In genomic region chr19:30651691-30652090, GRCh38 we compare ENCODE assay signal across 22 cellular contexts.
"Had no signal": no experiment of that assay in that cellular context is flagged by ENCODE, and none has a peak within 500 bp of the region (broad histone marks: within the 10 kb centered on the region; RNA-seq: fewer than 3 reads in every experiment).

No MANE protein-coding gene starts in this region.

- H3K4me3 ChIP-seq: MG63 had no signal

- DNase-seq: IMR-90; Karpas-422; KG1; MG63; NCI-H1092; NCI-H1417 treated with DMSO at 0.1 percent for 48 hours; NCI-H146; NCI-H1694 treated with DMSO at 0.1 percent for 48 hours; NCI-H2081; NCI-H2107; NCI-H2227 treated with DMSO at 0.1 percent for 48 hours; NCI-H524 treated with DMSO at 0.1 percent for 48 hours; NCI-H69; NCI-H774; NK-92 treated with Interleukin-12 subunit alpha and Interleukin-12 subunit beta, amount 100 ng/mL, for 24 hours; PC-3; SHP77; T-helper 1 cell had no signal

- H3K27ac ChIP-seq: RWPE1 had no signal

- H3K36me3 ChIP-seq: MG63 had no signal

- H3K9me3 ChIP-seq: MG63 had no signal

- ATAC-seq: HepG2, Panc1, PC-3, SK-N-SH treated with all-trans-retinoic acid at 6 μM for 48 hours had no signal
